In genomic region chr17:64081802-64082799, GRCh38 we compare ENCODE assay signal across 8 cellular contexts. TPM values are rescaled to one million over a fixed set of nuclear protein-coding genes. Genes with fewer than 3 reads are reported as not detected.
DNase-seq lines count a peak whose midpoint lies in the region; ATAC-seq, FAIRE-seq and TF ChIP-seq lines count a peak whose summit lies in the region.

No MANE protein-coding gene starts in this region.

- TF ChIP-seq CTCF in HepG2 (CRISPR knock-in tag; IDR thresholded peaks at IDR 0.05) = no peak; the same call in 1 of the 2 replicates
- TF ChIP-seq CTCF in sigmoid colon (IDR thresholded peaks at IDR 0.05) = no peak

- H3K27me3 Mint-ChIP-seq in activated T-cell treated with anti-CD3 and anti-CD28 coated beads, Interleukin-2, amount 50 U/mL, for 24 hours = no peaks in the 10 kb centered on the region

- peaks cover 16% of the 10 kb centered on the region for H3K36me3 ChIP-seq in adipocyte (ENCODE audit: control insufficient read depth, insufficient read depth, low read length, severe bottlenecking)
- H3K36me3 ChIP-seq in HepG2 (replicated peaks in 1 of 2; ENCODE audit: control insufficient read depth in 1 of 2, insufficient read depth in 2 of 2, low read length in 2 of 2) = peaks cover 5 to 18% of the 10 kb centered on the region in 2 experiments; a peak in 4 of 5 replicates
- H3K36me3 ChIP-seq in sigmoid colon = peaks cover 0 to 21% (median 5%) of the 10 kb centered on the region in 4 donors

- H3K4me3 ChIP-seq in adipocyte (ENCODE audit: low read length) (peak overlapping the region; percentile 5), HepG2 (replicated peaks in 1 of 3; ENCODE audit: insufficient read depth in 1 of 3, low read depth in 2 of 3, low read length in 3 of 3) (peak overlapping the region; percentile 3 to 39 (median 25); a peak in 4 of 6 replicates), sigmoid colon (no peak overlapping the region)

- H3K27ac ChIP-seq in HepG2 (ENCODE audit: extremely low read length, insufficient read depth, low read length) (peak overlapping the region; percentile 84), sigmoid colon (peak overlapping the region in 1 of 4 donors; percentile 6)

- peaks cover 28% of the 10 kb centered on the region for H3K36me3 Mint-ChIP-seq in activated T-cell treated with anti-CD3 and anti-CD28 coated beads, Interleukin-2, amount 50 U/mL, for 24 hours (ENCODE audit: low read depth)

- POLR2A ChIA-PET in HepG2 (lab: Yijun Ruan, JAX) = interaction anchor here (0.7 to 4.2 kb wide), 18 partner anchors 8 to 304 kb away, joined by 3 to 58 read pairs (median 6); partner anchors contain the start of gene ERN1

- TF ChIP-seq POLR2A in HepG2 (IDR thresholded peaks at IDR 0.05; ENCODE audit: insufficient read depth in 1 of 2, low read depth in 2 of 2, low read length in 2 of 2) (no peak), sigmoid colon (IDR thresholded peaks at IDR 0.05) (no peak)

- peaks cover 21% of the 10 kb centered on the region for H3K4me1 Mint-ChIP-seq in activated T-cell treated with anti-CD3 and anti-CD28 coated beads, Interleukin-2, amount 50 U/mL, for 24 hours (ENCODE audit: low read depth)

- intact Hi-C loops in HepG2 (cut with micrococcal nuclease; ENCODE audit: unreplicated experiment) = loop anchor here (1.0 kb wide), 2 partner anchors 8 to 47 kb away; no protein-coding TSS in a partner anchor
- intact Hi-C loops in posterior vena cava (cut with DNase I) = loop anchor here in 1 of 2 donors (5.0 kb wide), 1 partner anchor 50 kb away; the partner anchor contains the start of gene ERN1
- intact Hi-C loops in sigmoid colon (cut with DNase I) = no loop called here

- H3K27me3 ChIP-seq in adipocyte (replicated peaks; ENCODE audit: control insufficient read depth, insufficient read depth, low read length) = no peaks in the 10 kb centered on the region
- no peaks in the 10 kb centered on the region for H3K27me3 ChIP-seq in HepG2 (ENCODE audit: control insufficient read depth in 1 of 2, insufficient read depth in 2 of 2, low read length in 2 of 2)
- H3K27me3 ChIP-seq in sigmoid colon = no peaks in the 10 kb centered on the region

- WGBS in HepG2 (ENCODE audit: low lambda C conversion rate) = 3% methylated on average over 8 of the region's 8 CpGs
- whole genome bisulfite sequencing in sigmoid colon, 2 donors = 29 to 48% methylated on average over 8 of the region's 8 CpGs

- H3K79me2 ChIP-seq in HepG2 (ENCODE audit: insufficient read depth, low read length) = peaks cover 4% of the 10 kb centered on the region

- no peaks in the 10 kb centered on the region for H3K9me3 ChIP-seq in adipocyte (ENCODE audit: control insufficient read depth, low read length)
- H3K9me3 ChIP-seq in HepG2 (ENCODE audit: low read length) = no peaks in the 10 kb centered on the region
- no peaks in the 10 kb centered on the region for H3K9me3 ChIP-seq in sigmoid colon

- ATAC-seq in HG03175 (IDR thresholded peaks at IDR 0.05; ENCODE audit: unreplicated experiment) = peak; percentile 55
- peak; percentile 83 for ATAC-seq in HepG2

- in situ Hi-C loops in HepG2 (cut with HindIII; ENCODE audit: extremely low pct_ligation_motif_present, low pct_unique_long_range_greater_than_20kb) = no loop called here

- peak overlapping the region; percentile 80 for H3K4me2 ChIP-seq in HepG2 (ENCODE audit: low read depth, low read length)

- TF ChIP-seq EP300 in HepG2 (IDR thresholded peaks at IDR 0.05; ENCODE audit: low read depth in 2 of 2, low read length in 2 of 2) (peak in 1 of 2 experiments; percentile 98; a peak in 2 of 4 replicates), HepG2 (CRISPR knock-in tag; IDR thresholded peaks at IDR 0.05; ENCODE audit: borderline replicate concordance) (peak; percentile 97), sigmoid colon (IDR thresholded peaks at IDR 0.05) (no peak)

- FAIRE-seq in HepG2 (lab: Jason Lieb, UNC) = peak; percentile 57

- no peaks in the 10 kb centered on the region for H3K9me3 Mint-ChIP-seq in activated T-cell treated with anti-CD3 and anti-CD28 coated beads, Interleukin-2, amount 50 U/mL, for 24 hours

- TF ChIP-seq RAD21 in HepG2 (CRISPR knock-in tag; IDR thresholded peaks at IDR 0.05) = peak; percentile 28; the same call in 1 of the 2 replicates

- H3K4me1 ChIP-seq in adipocyte (ENCODE audit: control insufficient read depth, insufficient read depth, low read length) = peaks cover 35% of the 10 kb centered on the region
- H3K4me1 ChIP-seq in HepG2 (ENCODE audit: insufficient read depth, low read length) = peaks cover 85% of the 10 kb centered on the region
- peaks cover 0 to 9% (median 4%) of the 10 kb centered on the region in 4 donors for H3K4me1 ChIP-seq in sigmoid colon

- H3K9ac ChIP-seq in adipocyte (ENCODE audit: low read length) = peak overlapping the region; percentile 33
- H3K9ac ChIP-seq in HepG2 (ENCODE audit: insufficient read depth, low read depth, low read length) = peak overlapping the region; percentile 73

- DNase-seq in activated T-cell treated with anti-CD3 and anti-CD28 coated beads, Interleukin-2, amount 50 U/mL, for 24 hours = no peak
- DNase-seq in activated T-cell treated with anti-CD3 and anti-CD28 coated beads for 4 hours (no peak), NCI-H774 (lab: John Stamatoyannopoulos, UW) (peak; percentile 84), adipocyte (ENCODE audit: low read depth) (peak; percentile 81), HepG2 (ENCODE audit: low spot score) (peak; percentile 93), posterior vena cava (ENCODE audit: low spot score) (no peak), sigmoid colon (no peak)

- H3K4me3 Mint-ChIP-seq in activated T-cell treated with anti-CD3 and anti-CD28 coated beads, Interleukin-2, amount 50 U/mL, for 24 hours = peak overlapping the region; percentile 40

- no peak overlapping the region for H3K27ac Mint-ChIP-seq in activated T-cell treated with anti-CD3 and anti-CD28 coated beads, Interleukin-2, amount 50 U/mL, for 24 hours

- CTCF ChIA-PET in HepG2 (lab: Yijun Ruan, JAX; ENCODE audit: low intra/inter-chr PET ratio, low total read pairs) = no interaction called here

- no peaks in the 10 kb centered on the region for H4K20me1 ChIP-seq in HepG2 (ENCODE audit: insufficient read depth, low read length)

- H2AFZ ChIP-seq in HepG2 (ENCODE audit: low read length) = no peak overlapping the region

- no TSS peak for BruUV-seq in HepG2 (replicated peaks; lab: Mats Ljungman, UMichigan)

TF ChIP-seq in HepG2, 621 proteins besides CTCF, POLR2A, EP300 and RAD21 (continues in another document):
- TF ChIP-seq ZNF292 (CRISPR knock-in tag; IDR thresholded peaks at IDR 0.05; ENCODE audit: borderline replicate concordance, low read depth) = peak; percentile 90; the same call in 1 of the 2 replicates
- peak; percentile 98 for TF ChIP-seq IKZF5 (CRISPR knock-in tag; IDR thresholded peaks at IDR 0.05)
- TF ChIP-seq RNF219 (CRISPR knock-in tag; IDR thresholded peaks at IDR 0.05) = peak; percentile 99
- peak; percentile 67 for TF ChIP-seq NAIF1 (CRISPR knock-in tag; IDR thresholded peaks at IDR 0.05; ENCODE audit: borderline replicate concordance)

RNA-seq across cellular contexts. Expression of gene ERN1, which starts 47.8 kb away (rescaled TPM):
- total RNA-seq in HepG2 (2016; rRNA removed; fragmentation: Illumina TruSeq; extraction: Trizol) (4.1 and 6.0 TPM in 2 replicates), posterior vena cava (10 to 100 TPM; 17.2 to 18.6 TPM), sigmoid colon (1 to 10 TPM; 7.1 to 9.4 (median 8.2) TPM)
- total RNA-seq in HepG2 (2016; cell fraction: cytosol; rRNA removed; fragmentation: Illumina TruSeq; extraction: Trizol; ENCODE audit: low read depth) = 3.0 and 3.8 TPM in 2 replicates
- total RNA-seq in HepG2 (2016; cell fraction: insoluble cytoplasmic fraction; rRNA removed; fragmentation: Illumina TruSeq; extraction: Trizol) = 3.2 and 7.0 TPM in 2 replicates
- total RNA-seq in HepG2 (2016; cell fraction: membrane; rRNA removed; fragmentation: Illumina TruSeq; extraction: Trizol) = 4.2 and 4.8 TPM in 2 replicates
- total RNA-seq in HepG2 (2016; cell fraction: nucleus; rRNA removed; fragmentation: Illumina TruSeq; extraction: Trizol) = 10.8 and 12.6 TPM in 2 replicates
- polyA plus RNA-seq in HepG2 (2011; rRNA removed) (12.7 and 15.7 TPM in 2 replicates), sigmoid colon (1 to 10 TPM; 1.2 to 8.3 (median 1.6) TPM)
- polyA plus RNA-seq in HepG2 (2011; cell fraction: cytosol; rRNA removed) = 9.1 and 10.3 TPM in 2 replicates
- 32.7 and 33.0 TPM in 2 replicates for polyA plus RNA-seq in HepG2 (2011; cell fraction: nucleus; rRNA removed)
- 20.8 and 22.2 TPM in 2 replicates for polyA plus RNA-seq in HepG2 (2012)
- polyA plus RNA-seq in HepG2 (2016; cell fraction: cytosol; fragmentation: Illumina TruSeq; extraction: Trizol; ENCODE audit: low read depth) = 2.9 and 3.1 TPM in 2 replicates
- polyA plus RNA-seq in HepG2 (2016; cell fraction: insoluble cytoplasmic fraction; fragmentation: Illumina TruSeq; extraction: Trizol; ENCODE audit: low read depth) = 3.3 and 3.6 TPM in 2 replicates
- polyA plus RNA-seq in HepG2 (2016; cell fraction: membrane; fragmentation: Illumina TruSeq; extraction: Trizol; ENCODE audit: low read depth) = 3.4 and 3.6 TPM in 2 replicates
- 11.5 and 12.4 TPM in 2 replicates for polyA plus RNA-seq in HepG2 (2016; cell fraction: nucleus; fragmentation: Illumina TruSeq; extraction: Trizol; ENCODE audit: insufficient read depth, low read depth)
- 10.5 and 30.9 TPM in 2 replicates for polyA minus RNA-seq in HepG2 (2011; rRNA and poly(A)+ RNA removed; ENCODE audit: low replicate concordance)
- polyA minus RNA-seq in HepG2 (2011; cell fraction: cytosol; rRNA and poly(A)+ RNA removed) = 13.3 and 18.1 TPM in 2 replicates
- 48.8 and 61.2 TPM in 2 replicates for polyA minus RNA-seq in HepG2 (2011; cell fraction: nucleus; rRNA and poly(A)+ RNA removed)

Comparison
In these comparisons a context has a peak if more than half of its experiments do, and no peak if none do; other contexts are left out.
1. DNase-seq: peak in NCI-H774 (single experiment), adipocyte (single experiment) and HepG2 (single experiment); none in activated T-cell treated with anti-CD3 and anti-CD28 coated beads, Interleukin-2, amount 50 U/mL, for 24 hours (single experiment), activated T-cell treated with anti-CD3 and anti-CD28 coated beads for 4 hours (single experiment), posterior vena cava (single experiment) and sigmoid colon (single experiment).
2. H3K4me3 ChIP-seq: peak in adipocyte (single experiment) and HepG2 (3 of 3); none in sigmoid colon (0 of 4).